Comparison of ENCODE assay signal across 15 cellular contexts in the genomic region with DNA sequence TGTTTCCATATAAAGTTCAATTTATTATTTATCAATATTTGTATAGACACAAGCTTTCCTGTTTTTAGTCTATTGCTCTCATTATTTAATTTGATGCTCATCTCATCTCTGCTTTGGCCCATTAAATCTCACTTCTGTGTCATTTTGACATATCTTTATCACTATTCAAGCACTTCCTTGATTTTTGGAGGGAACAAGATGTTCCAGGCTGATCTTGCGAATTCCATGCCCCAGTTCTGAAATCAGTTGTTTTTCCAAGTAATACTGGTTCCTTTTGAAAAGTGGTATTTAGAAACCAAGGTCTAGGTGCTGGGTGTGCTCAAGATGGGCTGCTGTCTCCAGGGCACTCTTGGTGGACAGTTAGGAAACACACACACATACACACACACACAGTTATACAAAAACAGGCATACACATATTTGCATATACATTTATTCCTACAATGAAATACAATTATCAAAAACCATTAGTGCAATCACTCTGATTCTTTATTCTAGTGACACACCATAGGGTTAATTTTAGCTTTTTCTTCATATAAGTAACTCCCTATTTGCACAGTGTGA. TPM values are rescaled to one million over a fixed set of nuclear protein-coding genes. Genes with fewer than 3 reads are reported as not detected.
DNase-seq lines count a peak whose midpoint lies in the region; TF ChIP-seq lines count a peak whose summit lies in the region.
"Had no signal": no experiment of that assay in that cellular context is flagged by ENCODE, and none has a peak within 500 bp of the region (broad histone marks: within the 10 kb centered on the region; RNA-seq: fewer than 3 reads in every experiment).

No MANE protein-coding gene starts in this region.

- peaks cover 29% of the 10 kb centered on the region for H3K36me3 Mint-ChIP-seq in activated naive CD4-positive, alpha-beta T cell treated with anti-CD3 and anti-CD28 coated beads, Interleukin-2, amount 50 U/mL, for 24 hours
- peaks cover 47% of the 10 kb centered on the region for H3K36me3 Mint-ChIP-seq in activated naive CD4-positive, alpha-beta T cell treated with anti-CD3 and anti-CD28 coated beads, Interleukin-2, amount 10 ng/mL, durations not matched to agents 7 days and 5 days
- peaks cover 66% of the 10 kb centered on the region for H3K36me3 Mint-ChIP-seq in neural crest cell (ENCODE audit: low read depth)
- peaks cover 41% of the 10 kb centered on the region for H3K36me3 Mint-ChIP-seq in HFFc6 (ENCODE audit: low read depth)
- peaks cover 6 to 38% (median 27%) of the 10 kb centered on the region in 3 donors for H3K36me3 Mint-ChIP-seq in immature natural killer cell

- H3K4me3 Mint-ChIP-seq in activated naive CD4-positive, alpha-beta T cell treated with anti-CD3 and anti-CD28 coated beads, Interleukin-2, amount 50 U/mL, for 24 hours = no peak overlapping the region
- no peak overlapping the region for H3K4me3 Mint-ChIP-seq in activated naive CD4-positive, alpha-beta T cell treated with anti-CD3 and anti-CD28 coated beads, Interleukin-2, amount 10 ng/mL, durations not matched to agents 7 days and 5 days
- H3K4me3 Mint-ChIP-seq in neural crest cell (peak overlapping the region; percentile 68), HFFc6 (no peak overlapping the region), immature natural killer cell (no peak overlapping the region)
- H3K4me3 Mint-ChIP-seq: B cell, H9 had no signal

- CTCF ChIA-PET in activated naive CD4-positive, alpha-beta T cell treated with anti-CD3 and anti-CD28 coated beads, Interleukin-2, amount 10 ng/mL, durations not matched to agents 7 days and 5 days (lab: Charles Lee) = no interaction called here
- CTCF ChIA-PET in HEK293T (lab: Yijun Ruan, JAX) = interaction anchor here (0.6 kb wide), 1 partner anchor 41 kb away, joined by 3 read pairs; no protein-coding TSS in a partner anchor

- POLR2A ChIA-PET in HEK293T (lab: Yijun Ruan, JAX) = no interaction called here

- H3K27ac Mint-ChIP-seq in activated naive CD4-positive, alpha-beta T cell treated with anti-CD3 and anti-CD28 coated beads, Interleukin-2, amount 50 U/mL, for 24 hours = peak overlapping the region; percentile 32
- H3K27ac Mint-ChIP-seq in activated naive CD4-positive, alpha-beta T cell treated with anti-CD3 and anti-CD28 coated beads, Interleukin-2, amount 10 ng/mL, durations not matched to agents 7 days and 5 days = no peak overlapping the region
- H3K27ac Mint-ChIP-seq in neural crest cell (ENCODE audit: unreplicated experiment) (no peak overlapping the region), HFFc6 (no peak overlapping the region), immature natural killer cell (peak overlapping the region in 1 of 6 donors; percentile 35)
- H3K27ac Mint-ChIP-seq: B cell; CD4-positive, CD25-positive, alpha-beta regulatory T cell; H9 had no signal

- H3K9me3 Mint-ChIP-seq in activated naive CD4-positive, alpha-beta T cell treated with anti-CD3 and anti-CD28 coated beads, Interleukin-2, amount 50 U/mL, for 24 hours = peaks cover 11% of the 10 kb centered on the region
- peaks cover 35% of the 10 kb centered on the region for H3K9me3 Mint-ChIP-seq in activated naive CD4-positive, alpha-beta T cell treated with anti-CD3 and anti-CD28 coated beads, Interleukin-2, amount 10 ng/mL, durations not matched to agents 7 days and 5 days
- H3K9me3 Mint-ChIP-seq in neural crest cell (peaks cover 34% of the 10 kb centered on the region), HFFc6 (peaks cover 34% of the 10 kb centered on the region), immature natural killer cell (peaks cover 0 to 13% (median 7%) of the 10 kb centered on the region in 6 donors)

- no peak for TF ChIP-seq CTCF in neural crest cell (conservative IDR thresholded peaks at IDR 0.05)
- TF ChIP-seq CTCF in HFFc6 (IDR thresholded peaks at IDR 0.05) = no peak

- peaks cover 6% of the 10 kb centered on the region for H3K4me1 Mint-ChIP-seq in activated naive CD4-positive, alpha-beta T cell treated with anti-CD3 and anti-CD28 coated beads, Interleukin-2, amount 50 U/mL, for 24 hours
- H3K4me1 Mint-ChIP-seq in activated naive CD4-positive, alpha-beta T cell treated with anti-CD3 and anti-CD28 coated beads, Interleukin-2, amount 10 ng/mL, durations not matched to agents 7 days and 5 days = peaks cover 13% of the 10 kb centered on the region
- peaks cover 12% of the 10 kb centered on the region for H3K4me1 Mint-ChIP-seq in neural crest cell
- peaks cover 9% of the 10 kb centered on the region for H3K4me1 Mint-ChIP-seq in HFFc6 (ENCODE audit: low read depth)
- H3K4me1 Mint-ChIP-seq in immature natural killer cell = peaks cover 10 to 16% of the 10 kb centered on the region in 2 donors

- H3K27me3 Mint-ChIP-seq in activated naive CD4-positive, alpha-beta T cell treated with anti-CD3 and anti-CD28 coated beads, Interleukin-2, amount 50 U/mL, for 24 hours = peaks cover 7% of the 10 kb centered on the region
- peaks cover 21% of the 10 kb centered on the region for H3K27me3 Mint-ChIP-seq in activated naive CD4-positive, alpha-beta T cell treated with anti-CD3 and anti-CD28 coated beads, Interleukin-2, amount 10 ng/mL, durations not matched to agents 7 days and 5 days
- H3K27me3 Mint-ChIP-seq in neural crest cell (ENCODE audit: low read depth) (no peaks in the 10 kb centered on the region), HFFc6 (ENCODE audit: insufficient read depth) (peaks cover 2% of the 10 kb centered on the region), immature natural killer cell (ENCODE audit: low read depth in 3 of 3) (peaks cover 13 to 16% (median 14%) of the 10 kb centered on the region in 3 donors)
- H3K27me3 Mint-ChIP-seq: B cell had no signal

- no peak for DNase-seq in activated naive CD4-positive, alpha-beta T cell treated with anti-CD3 and anti-CD28 coated beads, Interleukin-2, amount 10 ng/mL, durations not matched to agents 7 days and 5 days
- DNase-seq in HEK293T (ENCODE audit: extremely low spot score) = no peak
- DNase-seq in neural crest cell (ENCODE audit: low read depth, low spot score) = no peak
- DNase-seq in HFFc6 = no peak
- DNase-seq in immature natural killer cell = no peak
- DNase-seq: CD4-positive, CD25-positive, alpha-beta regulatory T cell; CD8-positive, alpha-beta memory T cell; DMS 273 treated with DMSO at 0.1 percent for 48 hours; DMS79; EL; GDM1; GM23248; H9 had no signal

TF ChIP-seq in HEK293T, 16 proteins besides CTCF, POLR2A, EP300 and RAD21:
- peak; percentile 55 for TF ChIP-seq L3MBTL2 (conservative IDR thresholded peaks at IDR 0.05)
- no peak for TF ChIP-seq SP1 (IDR thresholded peaks at IDR 0.05)
- no peak for TF ChIP-seq LEF1 (IDR thresholded peaks at IDR 0.05; ENCODE audit: borderline replicate concordance)

RNA-seq across cellular contexts. Expression of gene RBM33, which starts 4.4 kb away (rescaled TPM):
- 73.2 and 74.6 TPM in 2 replicates for total RNA-seq in neural crest cell
- 10 to 100 TPM; 31.5 to 38.9 (median 34.5) TPM for total RNA-seq in HFFc6 (2021; fragmentation: NEBNext Ultra II Directional; extraction: Animal tissue kit (Norgen Biotek cat#: 25700))
- 10 to 100 TPM; 10.9 to 61.5 (median 28.3) TPM for polyA plus RNA-seq in immature natural killer cell
